8 cellular contexts compared by ENCODE assay signal in genomic region chr7:93921607-93922446, GRCh38. TPM values are rescaled to one million over a fixed set of nuclear protein-coding genes. Genes with fewer than 3 reads are reported as not detected.
DNase-seq lines count a peak whose midpoint lies in the region; ATAC-seq and TF ChIP-seq lines count a peak whose summit lies in the region.

GNG11 (plus strand) TSS chr7:93921735; CDS start chr7:93922138, 403 bp downstream.

- ATAC-seq in GM18870 (IDR thresholded peaks at IDR 0.05; ENCODE audit: unreplicated experiment) (peak; percentile 71), HG03045 (IDR thresholded peaks at IDR 0.05; ENCODE audit: unreplicated experiment) (peak; percentile 95)

- H3K4me3 ChIP-seq in AG10803 (ENCODE audit: low read length) (peak within 1 kb of the TSS; percentile 76), cardiac fibroblast (replicated peaks in 1 of 2; ENCODE audit: low read depth in 2 of 2, low read length in 2 of 2) (peak within 1 kb of the TSS; percentile 80), skeletal muscle cell (ENCODE audit: low read depth, low read length) (peak within 1 kb of the TSS; percentile 55)

- DNase-seq in AG10803 (ENCODE audit: low read depth) (peak; percentile 77), RPMI7951 (ENCODE audit: low read depth) (peak; percentile 98), cardiac fibroblast (ENCODE audit: low read depth in 2 of 2) (peak; percentile 90 to 94), iPS-NIHi7 (ENCODE audit: extremely low spot score) (peak; percentile 60), skeletal muscle cell (ENCODE audit: low read depth) (no peak), epidermal melanocyte (ENCODE audit: insufficient read length, low spot score) (no peak)

- no peak for TF ChIP-seq CTCF in AG10803 (conservative IDR thresholded peaks at IDR 0.05; ENCODE audit: low read length)
- no peak for TF ChIP-seq CTCF in cardiac fibroblast (IDR thresholded peaks at IDR 0.05; ENCODE audit: low read depth, low read length)

RNA-seq across cellular contexts. Expression of gene GNG11, which starts in this region (rescaled TPM):
- total RNA-seq in RPMI7951 (2014; rRNA removed; shearing (Covaris generic)), result 264 and 265 TPM in 2 replicates

Comparison
In these comparisons a context has a peak if more than half of its experiments do, and no peak if none do; other contexts are left out.
1. DNase-seq: peak in AG10803 (single experiment), RPMI7951 (single experiment), cardiac fibroblast (2 of 2) and iPS-NIHi7 (single experiment); none in skeletal muscle cell (single experiment) and epidermal melanocyte (single experiment).
2. Peak in every context shown above with its lines, with median percentiles within 50 percentile points of each other: H3K4me3 ChIP-seq.